1 cellular context compared by ENCODE assay signal in genomic region chr9:123426406-123426805, GRCh38.
TF ChIP-seq lines count a peak whose summit lies in the region.

No MANE protein-coding gene starts in this region.

TF ChIP-seq in WTC11, 78 proteins besides CTCF, POLR2A, EP300 and RAD21 (continued from another document):
- no peak for TF ChIP-seq ZMAT4 (CRISPR knock-in tag; IDR thresholded peaks at IDR 0.05)
- no peak for TF ChIP-seq ZBTB43 (CRISPR knock-in tag; IDR thresholded peaks at IDR 0.05)
- TF ChIP-seq PREB (CRISPR knock-in tag; IDR thresholded peaks at IDR 0.05; ENCODE audit: borderline replicate concordance): no peak
- TF ChIP-seq ATF6 (CRISPR knock-in tag; IDR thresholded peaks at IDR 0.05): no peak
- TF ChIP-seq ZNF396 (CRISPR knock-in tag; IDR thresholded peaks at IDR 0.05; ENCODE audit: borderline replicate concordance): no peak
- no peak for TF ChIP-seq JUN (CRISPR knock-in tag; IDR thresholded peaks at IDR 0.05)
- TF ChIP-seq ZNF425 (CRISPR knock-in tag; conservative IDR thresholded peaks at IDR 0.05): no peak
- TF ChIP-seq MAX (CRISPR knock-in tag; IDR thresholded peaks at IDR 0.05): no peak
- no peak for TF ChIP-seq OVOL2 (CRISPR knock-in tag; IDR thresholded peaks at IDR 0.05; ENCODE audit: borderline replicate concordance)
- no peak for TF ChIP-seq USF2 (CRISPR knock-in tag; IDR thresholded peaks at IDR 0.05)
- no peak for TF ChIP-seq NFE2L1 (CRISPR knock-in tag; IDR thresholded peaks at IDR 0.05)
- TF ChIP-seq USF1 (CRISPR knock-in tag; IDR thresholded peaks at IDR 0.05): no peak
- no peak for TF ChIP-seq NFYB (CRISPR knock-in tag; conservative IDR thresholded peaks at IDR 0.05; ENCODE audit: low read depth)
